8 cellular contexts compared by ENCODE assay signal in the genomic region with DNA sequence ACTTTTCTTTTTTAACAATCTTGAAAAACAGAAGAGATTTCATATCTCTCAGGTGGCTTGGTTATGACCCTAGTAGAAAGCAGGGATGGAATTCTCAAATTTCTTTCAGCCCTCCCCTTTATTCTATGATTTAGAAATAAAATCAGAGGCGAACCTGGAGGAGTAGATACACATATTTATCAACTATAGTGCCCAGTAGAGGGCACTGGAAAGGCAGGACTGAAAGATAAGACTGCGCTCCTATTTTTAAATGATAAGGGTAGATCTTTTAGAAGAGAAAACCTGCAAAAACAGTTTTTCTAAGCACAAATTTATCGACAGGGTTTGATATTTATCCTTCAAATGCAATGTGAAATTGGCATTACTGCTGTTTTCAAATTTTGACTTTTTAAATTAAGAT.
DNase-seq lines count a peak whose midpoint lies in the region; ATAC-seq, FAIRE-seq and TF ChIP-seq lines count a peak whose summit lies in the region.
"Had no signal": no experiment of that assay in that cellular context is flagged by ENCODE, and none has a peak within 500 bp of the region (broad histone marks: within the 10 kb centered on the region; RNA-seq: fewer than 3 reads in every experiment).

No MANE protein-coding gene starts in this region.

- H3K4me1 Mint-ChIP-seq in neural progenitor cell = peaks cover 8% of the 10 kb centered on the region
- no peaks in the 10 kb centered on the region for H3K4me1 Mint-ChIP-seq in stimulated activated naive B cell treated with anti-CD40 and anti-IgM and Interleukin-4, amounts not matched to agents 10 μg/mL and 1 μg/mL and 100 μg/mL, for 72 hours

- H3K79me2 ChIP-seq in GM12878 (ENCODE audit: control insufficient read depth, insufficient read depth, low read length) (no peaks in the 10 kb centered on the region), neural progenitor cell (ENCODE audit: low read depth) (no peaks in the 10 kb centered on the region)

- CTCF ChIA-PET in GM12878 (lab: Yijun Ruan, JAX) = interaction anchor here (0.9 to 2.4 kb wide), 7 partner anchors 10 to 1041 kb away, joined by 3 to 20 read pairs (median 5); no protein-coding TSS in a partner anchor

- ATAC-seq in GM12878 (peak; percentile 59; the same call in 2 of the 3 replicates), GM21576 (IDR thresholded peaks at IDR 0.05; ENCODE audit: unreplicated experiment) (no peak)
- ATAC-seq in stimulated activated naive B cell treated with anti-CD40 and anti-IgM and Interleukin-4, amounts not matched to agents 10 μg/mL and 1 μg/mL and 100 μg/mL, for 72 hours (replicated peaks) = no peak

- H3K36me3 ChIP-seq in GM12878 (ENCODE audit: control insufficient read depth in 2 of 2, insufficient read depth in 2 of 2, low read length in 1 of 2) (no peaks in the 10 kb centered on the region), neural progenitor cell (no peaks in the 10 kb centered on the region)

- in situ Hi-C loops in GM13977 (cut with MboI; ENCODE audit: low pct_unique_long_range_greater_than_20kb, low sequenced_read_pairs, unreplicated experiment) = no loop called here
- in situ Hi-C loops in GM12878 (cut with MboI) = no loop called here

- RAD21 ChIA-PET in GM12878 (lab: Charles Lee; ENCODE audit: unreplicated experiment) = interaction anchor here (0.7 to 2.5 kb wide), 8 partner anchors 9 to 1182 kb away, joined by 3 to 12 read pairs (median 4); no protein-coding TSS in a partner anchor

- H3K27ac ChIP-seq in GM12878 (ENCODE audit: control insufficient read depth, insufficient read depth) (no peak overlapping the region), neural progenitor cell (no peak overlapping the region)

- no peak for TF ChIP-seq EP300 in GM12878 (IDR thresholded peaks at IDR 0.05; ENCODE audit: borderline replicate concordance in 1 of 2, control insufficient read depth in 1 of 2, low read depth in 2 of 2, low read length in 2 of 2)

- SMC1A ChIA-PET in GM12878 (lab: Charles Lee; ENCODE audit: uncharacterized antibody, unreplicated experiment) = interaction anchor here (1.1 to 2.7 kb wide), 8 partner anchors 10 to 792 kb away, joined by 3 to 17 read pairs (median 4); no protein-coding TSS in a partner anchor

- TF ChIP-seq CTCF in GM13977 (IDR thresholded peaks at IDR 0.05; ENCODE audit: extremely low read depth, insufficient read depth, missing control alignments) (peak; percentile 28), GM12878 (IDR thresholded peaks at IDR 0.05 in 2 of 3, conservative IDR thresholded peaks at IDR 0.05 in 1 of 3; ENCODE audit: control insufficient read depth in 2 of 3, extremely low read depth in 1 of 3, insufficient read depth in 1 of 3, low read depth in 3 of 3, low read length in 3 of 3) (peak in 2 of 3 experiments; percentile 13 to 29; a peak in 3 of 6 replicates), neural progenitor cell (IDR thresholded peaks at IDR 0.05) (peak; percentile 67)

- H3K4me3 ChIP-seq in GM12878 (no peak overlapping the region), neural progenitor cell (no peak overlapping the region)

- DNase-seq in GM13977 (ENCODE audit: low spot score) (no peak), NCI-H1105 (lab: John Stamatoyannopoulos, UW) (peak; percentile 35), GM12878 (ENCODE audit: low read depth, low spot score) (no peak), neural progenitor cell (ENCODE audit: low spot score) (peak; percentile 25)
- DNase-seq in stimulated activated CD4-positive, alpha-beta T cell treated with anti-CD3 and anti-CD28 coated beads, Interleukin-1b, Interleukin-23, amount 100 ng/mL, for 48 hours = no peak
- no peak for DNase-seq in stimulated activated naive B cell treated with anti-CD40 and anti-IgM and Interleukin-4, amounts not matched to agents 10 μg/mL and 1 μg/mL and 100 μg/mL, for 72 hours

- WGBS in GM12878 (ENCODE audit: insufficient coverage, insufficient replicate concordance, low lambda C conversion rate, missing lambda C conversion rate) = 15% methylated on average over 3 of the region's 3 CpGs

- H3K4me3 Mint-ChIP-seq in neural progenitor cell = no peak overlapping the region
- no peak overlapping the region for H3K4me3 Mint-ChIP-seq in stimulated activated naive B cell treated with anti-CD40 and anti-IgM and Interleukin-4, amounts not matched to agents 10 μg/mL and 1 μg/mL and 100 μg/mL, for 72 hours
- H3K4me3 Mint-ChIP-seq: T-helper 1 cell treated with Interleukin-12 subunit alpha and Interleukin-12 subunit beta and Interleukin-4 antibody, amounts not matched to agents 30 μg/mL and 1 μg/mL, for 36 hours had no signal

- H3K9ac ChIP-seq in GM12878 (ENCODE audit: control insufficient read depth, insufficient read depth, low read length) (no peak overlapping the region), neural progenitor cell (no peak overlapping the region)

- no peaks in the 10 kb centered on the region for H3K9me3 Mint-ChIP-seq in neural progenitor cell
- H3K9me3 Mint-ChIP-seq in stimulated activated naive B cell treated with anti-CD40 and anti-IgM and Interleukin-4, amounts not matched to agents 10 μg/mL and 1 μg/mL and 100 μg/mL, for 72 hours = no peaks in the 10 kb centered on the region
- H3K9me3 Mint-ChIP-seq: T-helper 1 cell treated with Interleukin-12 subunit alpha and Interleukin-12 subunit beta and Interleukin-4 antibody, amounts not matched to agents 30 μg/mL and 1 μg/mL, for 36 hours had no signal

- H3K36me3 Mint-ChIP-seq in neural progenitor cell = no peaks in the 10 kb centered on the region
- H3K36me3 Mint-ChIP-seq in stimulated activated naive B cell treated with anti-CD40 and anti-IgM and Interleukin-4, amounts not matched to agents 10 μg/mL and 1 μg/mL and 100 μg/mL, for 72 hours = no peaks in the 10 kb centered on the region

- peak; percentile 34; the same call in 1 of the 2 replicates for TF ChIP-seq RAD21 in GM12878 (IDR thresholded peaks at IDR 0.05; ENCODE audit: insufficient read depth, low read depth, low read length)

- H3K4me2 ChIP-seq in GM12878 (ENCODE audit: control insufficient read depth, insufficient read depth) (no peak overlapping the region), neural progenitor cell (no peak overlapping the region)

- H3K27ac Mint-ChIP-seq in neural progenitor cell = no peak overlapping the region
- no peak overlapping the region for H3K27ac Mint-ChIP-seq in stimulated activated naive B cell treated with anti-CD40 and anti-IgM and Interleukin-4, amounts not matched to agents 10 μg/mL and 1 μg/mL and 100 μg/mL, for 72 hours
- H3K27ac Mint-ChIP-seq: T-helper 1 cell treated with Interleukin-12 subunit alpha and Interleukin-12 subunit beta and Interleukin-4 antibody, amounts not matched to agents 30 μg/mL and 1 μg/mL, for 36 hours had no signal

- intact Hi-C loops in GM12878 (cut with micrococcal nuclease; ENCODE audit: unreplicated experiment) = loop anchor here (5.0 to 10.0 kb wide), 2 partner anchors 512 to 790 kb away; no protein-coding TSS in a partner anchor

- POLR2A ChIA-PET in GM12878 (lab: Charles Lee) = no interaction called here

- H3K27me3 Mint-ChIP-seq in neural progenitor cell (ENCODE audit: insufficient read depth, low read depth) = peaks cover 5% of the 10 kb centered on the region
- H3K27me3 Mint-ChIP-seq in stimulated activated naive B cell treated with anti-CD40 and anti-IgM and Interleukin-4, amounts not matched to agents 10 μg/mL and 1 μg/mL and 100 μg/mL, for 72 hours = no peaks in the 10 kb centered on the region

- no peaks in the 10 kb centered on the region for H3K4me1 ChIP-seq in GM12878 (ENCODE audit: control insufficient read depth, insufficient read depth, low read length)
- no peaks in the 10 kb centered on the region for H3K4me1 ChIP-seq in neural progenitor cell

- TF ChIP-seq POLR2A in GM12878 (IDR thresholded peaks at IDR 0.05; ENCODE audit: low read depth, low read length) = no peak

- BruUV-seq in GM12878 (replicated peaks; lab: Mats Ljungman, UMichigan) = no TSS peak

- no peak for FAIRE-seq in GM12878 (lab: Jason Lieb, UNC)

- no peaks in the 10 kb centered on the region for H4K20me1 ChIP-seq in GM12878 (ENCODE audit: control insufficient read depth, insufficient read depth)
- H4K20me1 ChIP-seq in neural progenitor cell (ENCODE audit: low read depth) = no peaks in the 10 kb centered on the region

- H3K9me3 ChIP-seq in GM12878 (replicated peaks; ENCODE audit: control insufficient read depth, insufficient read depth, low read length) (no peaks in the 10 kb centered on the region), neural progenitor cell (ENCODE audit: low read depth) (no peaks in the 10 kb centered on the region)

- H2AFZ ChIP-seq in GM12878 (ENCODE audit: control insufficient read depth, low read depth, low read length) = no peak overlapping the region
- H2AFZ ChIP-seq in neural progenitor cell (replicated peaks) = no peak overlapping the region

- no peaks in the 10 kb centered on the region for H3F3A ChIP-seq in neural progenitor cell (ENCODE audit: low read depth)

- no peaks in the 10 kb centered on the region for H3K27me3 ChIP-seq in GM12878 (replicated peaks in 1 of 2; ENCODE audit: control insufficient read depth in 2 of 2, insufficient read depth in 2 of 2, low read length in 1 of 2)
- no peaks in the 10 kb centered on the region for H3K27me3 ChIP-seq in neural progenitor cell

TF ChIP-seq in GM12878, 131 proteins besides CTCF, POLR2A, EP300 and RAD21:
- TF ChIP-seq HCFC1 (IDR thresholded peaks at IDR 0.05; ENCODE audit: low read length) = no peak
- TF ChIP-seq MXI1 (IDR thresholded peaks at IDR 0.05; ENCODE audit: low read depth, low read length) = no peak
- TF ChIP-seq, protein P1, sequence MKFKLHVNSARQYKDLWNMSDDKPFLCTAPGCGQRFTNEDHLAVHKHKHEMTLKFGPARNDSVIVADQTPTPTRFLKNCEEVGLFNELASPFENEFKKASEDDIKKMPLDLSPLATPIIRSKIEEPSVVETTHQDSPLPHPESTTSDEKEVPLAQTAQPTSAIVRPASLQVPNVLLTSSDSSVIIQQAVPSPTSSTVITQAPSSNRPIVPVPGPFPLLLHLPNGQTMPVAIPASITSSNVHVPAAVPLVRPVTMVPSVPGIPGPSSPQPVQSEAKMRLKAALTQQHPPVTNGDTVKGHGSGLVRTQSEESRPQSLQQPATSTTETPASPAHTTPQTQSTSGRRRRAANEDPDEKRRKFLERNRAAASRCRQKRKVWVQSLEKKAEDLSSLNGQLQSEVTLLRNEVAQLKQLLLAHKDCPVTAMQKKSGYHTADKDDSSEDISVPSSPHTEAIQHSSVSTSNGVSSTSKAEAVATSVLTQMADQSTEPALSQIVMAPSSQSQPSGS (IDR thresholded peaks at IDR 0.05; ENCODE audit: low read length) = no peak
- TF ChIP-seq MEF2A (IDR thresholded peaks at IDR 0.05; ENCODE audit: insufficient read depth, low read depth, low read length) = no peak
- TF ChIP-seq SMC3 (IDR thresholded peaks at IDR 0.05; ENCODE audit: borderline replicate concordance, low read length) = no peak
- TF ChIP-seq CBX3 (IDR thresholded peaks at IDR 0.05; ENCODE audit: borderline replicate concordance, low read depth) = no peak
- TF ChIP-seq RCOR1 (conservative IDR thresholded peaks at IDR 0.05; ENCODE audit: low read depth, low read length) = no peak
- TF ChIP-seq FOXK2 (IDR thresholded peaks at IDR 0.05) = no peak
- no peak for TF ChIP-seq ZNF24 (IDR thresholded peaks at IDR 0.05)
- TF ChIP-seq SPI1 (IDR thresholded peaks at IDR 0.05; ENCODE audit: borderline replicate concordance, insufficient read depth, low read depth, low read length) = no peak

Comparison
In these comparisons a context has a peak if more than half of its experiments do, and no peak if none do; other contexts are left out.
1. DNase-seq: peak in NCI-H1105 (single experiment) and neural progenitor cell (single experiment); none in GM13977 (single experiment), GM12878 (single experiment), stimulated activated CD4-positive, alpha-beta T cell treated with anti-CD3 and anti-CD28 coated beads, Interleukin-1b, Interleukin-23, amount 100 ng/mL, for 48 hours (single experiment) and stimulated activated naive B cell treated with anti-CD40 and anti-IgM and Interleukin-4, amounts not matched to agents 10 μg/mL and 1 μg/mL and 100 μg/mL, for 72 hours (single experiment).
2. Peak in every context shown above with its lines, with median percentiles within 50 percentile points of each other: CTCF ChIP-seq.